10 cellular contexts compared by ENCODE assay signal in genomic region chr6:18261877-18262276, GRCh38. TPM values are rescaled to one million over a fixed set of nuclear protein-coding genes. Genes with fewer than 3 reads are reported as not detected.
DNase-seq lines count a peak whose midpoint lies in the region; TF ChIP-seq lines count a peak whose summit lies in the region.
"Had no signal": no experiment of that assay in that cellular context is flagged by ENCODE, and none has a peak within 500 bp of the region (broad histone marks: within the 10 kb centered on the region; RNA-seq: fewer than 3 reads in every experiment).

No MANE protein-coding gene starts in this region.

- intact Hi-C loops in mammary epithelial cell (cut with micrococcal nuclease): loop anchor here (2.0 to 10.0 kb wide), 4 partner anchors 15 to 397 kb away; partner anchors contain the start of genes KDM1B and TPMT
- intact Hi-C loops in head of caudate nucleus (cut with DNase I): loop anchor here (5.0 kb wide), 1 partner anchor 275 kb away; the partner anchor contains the start of gene KIF13A

- H3K79me2 ChIP-seq in mammary epithelial cell (ENCODE audit: insufficient read depth, low read length) (peaks cover 73% of the 10 kb centered on the region), osteoblast (ENCODE audit: insufficient read depth, low read length) (peaks cover 70% of the 10 kb centered on the region)

- H3K36me3 Mint-ChIP-seq in T-helper 2 cell treated with Interferon-gamma antibody and Interleukin-4, amounts not matched to agents 5 μg/mL and 100 μg/mL, for 36 hours (ENCODE audit: low read depth): peaks cover 63% of the 10 kb centered on the region

- CTCF ChIA-PET in mammary epithelial cell (lab: Charles Lee; ENCODE audit: low non-redundant PET): no interaction called here

- in situ Hi-C loops in mammary epithelial cell (cut with MboI; ENCODE audit: low sequenced_read_pairs in 2 of 2): no loop called here

- TF ChIP-seq CTCF in mammary epithelial cell (conservative IDR thresholded peaks at IDR 0.05 in 1 of 2, IDR thresholded peaks at IDR 0.05 in 1 of 2; ENCODE audit: extremely low read depth in 1 of 2, insufficient read depth in 1 of 2, low read depth in 1 of 2, low read length in 2 of 2): no peak
- no peak for TF ChIP-seq CTCF in osteoblast (IDR thresholded peaks at IDR 0.05; ENCODE audit: extremely low read depth, low read depth, low read length)

- no peak overlapping the region for H3K27ac ChIP-seq in mammary epithelial cell (ENCODE audit: insufficient read depth, low read depth, low read length)
- H3K27ac ChIP-seq in osteoblast (ENCODE audit: low read depth, low read length): peak overlapping the region; percentile 32

- no peak for DNase-seq in T-helper 2 cell treated with Interferon-gamma antibody and Interleukin-4, amounts not matched to agents 5 μg/mL and 100 μg/mL, for 36 hours (ENCODE audit: low spot score)
- DNase-seq in T-helper 2 cell: no peak
- DNase-seq in MG63: no peak
- no peak for DNase-seq in mammary epithelial cell
- DNase-seq in osteoblast (ENCODE audit: insufficient read length, low spot score, missing footprints): no peak
- no peak for DNase-seq in HCEC 1CT
- DNase-seq in head of caudate nucleus: no peak
- no peak for DNase-seq in NOMO-1 treated with DMSO at 0.1 percent for 48 hours (lab: John Stamatoyannopoulos, UW; ENCODE audit: unreplicated experiment)
- DNase-seq: BE2C, NCI-H446 had no signal

- H3K4me3 ChIP-seq in MG63 (peak overlapping the region; percentile 85), mammary epithelial cell (replicated peaks in 1 of 3; ENCODE audit: insufficient read depth in 1 of 3, low read depth in 2 of 3, low read length in 3 of 3) (peak overlapping the region in 2 of 3 experiments; percentile 53 to 82), osteoblast (ENCODE audit: insufficient read depth, low read length) (no peak overlapping the region)

- H4K20me1 ChIP-seq in mammary epithelial cell (ENCODE audit: insufficient read depth, low read length) (peaks cover 8% of the 10 kb centered on the region), osteoblast (ENCODE audit: insufficient read depth, low read length) (peaks cover 7% of the 10 kb centered on the region)

- H3K4me1 ChIP-seq in mammary epithelial cell (ENCODE audit: insufficient read depth, low read length) (peaks cover 39% of the 10 kb centered on the region), osteoblast (ENCODE audit: insufficient read depth, low read length) (peaks cover 33% of the 10 kb centered on the region)
- H3K4me1 ChIP-seq: BE2C had no signal

- H3K27ac Mint-ChIP-seq in T-helper 2 cell treated with Interferon-gamma antibody and Interleukin-4, amounts not matched to agents 5 μg/mL and 100 μg/mL, for 36 hours: peak overlapping the region; percentile 33

- no peaks in the 10 kb centered on the region for H3K9me3 Mint-ChIP-seq in T-helper 2 cell treated with Interferon-gamma antibody and Interleukin-4, amounts not matched to agents 5 μg/mL and 100 μg/mL, for 36 hours

- H3K36me3 ChIP-seq in MG63: peaks cover 39% of the 10 kb centered on the region
- peaks cover 11% of the 10 kb centered on the region for H3K36me3 ChIP-seq in mammary epithelial cell (ENCODE audit: insufficient read depth, low read length)
- H3K36me3 ChIP-seq in osteoblast (ENCODE audit: insufficient read depth, low read length): peaks cover 9% of the 10 kb centered on the region

- WGBS in mammary epithelial cell (ENCODE audit: low coverage, missing lambda C conversion rate): 93% methylated on average over 6 of the region's 6 CpGs

- no peaks in the 10 kb centered on the region for H3K27me3 Mint-ChIP-seq in T-helper 2 cell treated with Interferon-gamma antibody and Interleukin-4, amounts not matched to agents 5 μg/mL and 100 μg/mL, for 36 hours (ENCODE audit: low read depth)

- peak overlapping the region; percentile 87 for H3K4me2 ChIP-seq in mammary epithelial cell (ENCODE audit: insufficient read depth, low read depth, low read length)
- H3K4me2 ChIP-seq in osteoblast (ENCODE audit: insufficient read depth, low read length): peak overlapping the region; percentile 92

- H3K9ac ChIP-seq in mammary epithelial cell (ENCODE audit: insufficient read depth, low read length): no peak overlapping the region

- H2AFZ ChIP-seq in mammary epithelial cell (ENCODE audit: low read depth, low read length): no peak overlapping the region
- no peak overlapping the region for H2AFZ ChIP-seq in osteoblast (ENCODE audit: low read length)

- H3K4me3 Mint-ChIP-seq in T-helper 2 cell treated with Interferon-gamma antibody and Interleukin-4, amounts not matched to agents 5 μg/mL and 100 μg/mL, for 36 hours: peak overlapping the region; percentile 88

- no TSS peak for BruUV-seq in mammary epithelial cell (replicated peaks; lab: Mats Ljungman, UMichigan)

- peaks cover 50% of the 10 kb centered on the region for H3K4me1 Mint-ChIP-seq in T-helper 2 cell treated with Interferon-gamma antibody and Interleukin-4, amounts not matched to agents 5 μg/mL and 100 μg/mL, for 36 hours (ENCODE audit: low read depth)

- dilution Hi-C loops in mammary epithelial cell (cut with HindIII; ENCODE audit: low sequenced_read_pairs): no loop called here

- H3K27me3 ChIP-seq in MG63 (no peaks in the 10 kb centered on the region), mammary epithelial cell (ENCODE audit: insufficient read depth, low read length) (no peaks in the 10 kb centered on the region), osteoblast (ENCODE audit: insufficient read depth, low read length) (no peaks in the 10 kb centered on the region)
- H3K27me3 ChIP-seq: BE2C had no signal

- H3K9me3 ChIP-seq in MG63: no peaks in the 10 kb centered on the region
- H3K9me3 ChIP-seq in mammary epithelial cell (replicated peaks; ENCODE audit: insufficient read depth, low read length): no peaks in the 10 kb centered on the region
- H3K9me3 ChIP-seq in osteoblast (ENCODE audit: low read depth, low read length): no peaks in the 10 kb centered on the region
- H3K9me3 ChIP-seq: BE2C had no signal

RNA-seq across cellular contexts. Expression of gene DEK, which starts 2.5 kb away (rescaled TPM):
- 86.4 and 160 TPM in 2 replicates for total RNA-seq in MG63 (2014; rRNA removed; shearing (Covaris generic); ENCODE audit: low replicate concordance)
- 100 to 1,000 TPM in 1 of 2 donors, 10 to 100 TPM in 1; 34.5 to 103 TPM for total RNA-seq in mammary epithelial cell
- polyA plus RNA-seq in mammary epithelial cell: 48.1 TPM
- polyA minus RNA-seq in mammary epithelial cell: 11.0 TPM
- 102 and 113 TPM in 2 replicates for total RNA-seq in osteoblast
